Comparison of ENCODE assay signal across 16 cellular contexts in the genomic region with DNA sequence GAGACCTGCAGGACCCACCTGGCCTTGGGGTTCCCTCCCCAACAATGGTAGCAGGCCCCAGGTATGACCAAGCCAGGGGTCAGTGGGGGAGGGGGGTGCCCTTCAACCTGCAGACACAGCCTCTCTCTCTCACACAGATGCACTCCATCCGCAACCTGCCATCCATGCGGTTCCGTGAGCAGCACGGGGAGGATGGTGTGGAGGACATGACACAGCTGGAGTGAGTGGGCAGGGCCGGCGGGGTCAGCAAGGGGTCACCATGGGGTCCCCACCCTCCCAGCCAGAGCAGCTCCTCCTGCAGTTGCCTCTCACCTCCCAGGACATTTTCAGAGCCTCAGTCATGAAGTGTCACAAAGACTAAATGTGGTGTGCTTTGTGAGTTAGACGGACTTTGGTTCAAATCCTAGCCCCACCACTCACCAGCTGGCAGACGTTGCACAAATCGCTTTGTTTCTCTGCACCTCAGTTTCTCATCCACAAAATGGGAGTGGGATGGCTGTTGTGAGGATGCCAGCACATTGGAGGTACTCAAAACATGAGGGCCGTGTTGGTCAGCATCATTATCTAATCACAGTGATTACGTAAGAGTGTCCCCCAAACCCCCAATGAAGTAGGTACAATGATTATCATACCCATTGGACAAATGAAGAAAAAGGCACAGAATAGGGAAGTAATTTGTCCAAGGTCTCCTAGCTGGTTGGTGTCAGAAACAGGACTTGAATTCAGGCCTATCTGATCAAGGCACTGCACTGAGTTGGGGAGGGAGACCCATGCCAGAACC. TPM values are rescaled to one million over a fixed set of nuclear protein-coding genes. Genes with fewer than 3 reads are reported as not detected.
A peak's percentile ranks its signal among the peaks of the same experiment; 100 is the strongest.
DNase-seq lines count a peak whose midpoint lies in the region; ATAC-seq, FAIRE-seq and TF ChIP-seq lines count a peak whose summit lies in the region.
"Had no signal": no experiment of that assay in that cellular context is flagged by ENCODE, and none has a peak within 500 bp of the region (broad histone marks: within the 10 kb centered on the region; RNA-seq: fewer than 3 reads in every experiment).

No MANE protein-coding gene starts in this region.

- H2BK12ac ChIP-seq in trophoblast cell (ENCODE audit: low read length): no peak overlapping the region

- peaks cover 0 to 12% of the 10 kb centered on the region in 2 experiments; a peak in 2 of 5 replicates for H3K27me3 ChIP-seq in K562 (ENCODE audit: control insufficient read depth in 2 of 2, insufficient read depth in 2 of 2, low read length in 2 of 2)
- H3K27me3 ChIP-seq in trophoblast cell (ENCODE audit: insufficient read depth, low read length): no peaks in the 10 kb centered on the region
- H3K27me3 ChIP-seq: BLaER1 had no signal

- H3K79me2 ChIP-seq in K562 (ENCODE audit: control insufficient read depth, insufficient read depth, low read length) (no peaks in the 10 kb centered on the region), trophoblast cell (ENCODE audit: control insufficient read depth, insufficient read depth, low read length, poor library complexity) (no peaks in the 10 kb centered on the region)

- no peak overlapping the region for H2AFZ ChIP-seq in K562 (ENCODE audit: low read depth, low read length)
- H2AFZ ChIP-seq in trophoblast cell (ENCODE audit: insufficient read depth, low read length, poor library complexity): no peak overlapping the region

- no peak for TF ChIP-seq CTCF in K562 (IDR thresholded peaks at IDR 0.05 in 2 of 3, conservative IDR thresholded peaks at IDR 0.05 in 1 of 3; ENCODE audit: insufficient read depth in 2 of 3, low read depth in 1 of 3, low read length in 3 of 3)
- TF ChIP-seq CTCF in fibroblast of villous mesenchyme (IDR thresholded peaks at IDR 0.05; ENCODE audit: insufficient read depth, low read depth, low read length): no peak

- no peak overlapping the region for H4K91ac ChIP-seq in trophoblast cell (ENCODE audit: low read depth, low read length)

- H3K4me1 ChIP-seq in K562 (replicated peaks in 1 of 2; ENCODE audit: control insufficient read depth in 2 of 2, insufficient read depth in 2 of 2, low read length in 2 of 2): peaks cover 0 to 8% of the 10 kb centered on the region in 2 experiments; a peak in 1 of 5 replicates
- H3K4me1 ChIP-seq in trophoblast cell (ENCODE audit: control insufficient read depth in 1 of 2, insufficient read depth in 2 of 2, low read length in 2 of 2): no peaks in the 10 kb centered on the region
- H3K4me1 ChIP-seq: BLaER1 had no signal

- H3K9me3 ChIP-seq in K562 (replicated peaks; ENCODE audit: control insufficient read depth, insufficient read depth, low read depth, low read length): no peaks in the 10 kb centered on the region
- peaks cover 10% of the 10 kb centered on the region for H3K9me3 ChIP-seq in trophoblast cell (ENCODE audit: insufficient read depth, low read depth, low read length)

- H3K23ac ChIP-seq in trophoblast cell (ENCODE audit: low read length): no peak overlapping the region

- intact Hi-C loops in K562 (cut with micrococcal nuclease): no loop called here

- no peak overlapping the region for H4K8ac ChIP-seq in trophoblast cell (ENCODE audit: low read depth, low read length)

- TF ChIP-seq RAD21 in K562 (CRISPR knock-in tag; conservative IDR thresholded peaks at IDR 0.05 in 1 of 2, IDR thresholded peaks at IDR 0.05 in 1 of 2): no peak

- H3K9me1 ChIP-seq in K562 (ENCODE audit: control insufficient read depth, insufficient read depth, low read length): no peaks in the 10 kb centered on the region

- no peak for TF ChIP-seq EP300 in K562 (IDR thresholded peaks at IDR 0.05; ENCODE audit: low read length)

- no peak for TF ChIP-seq POLR2A in K562 (conservative IDR thresholded peaks at IDR 0.05)

- no peak overlapping the region for H3K4me2 ChIP-seq in K562 (ENCODE audit: insufficient read depth, low read length)
- H3K4me2 ChIP-seq in trophoblast cell (ENCODE audit: low read length): no peak overlapping the region
- H3K4me2 ChIP-seq: BLaER1 had no signal

- H3K18ac ChIP-seq in trophoblast cell (ENCODE audit: low read length): no peak overlapping the region

- H3K4ac ChIP-seq in trophoblast cell (ENCODE audit: low read depth, low read length): no peak overlapping the region

- no peaks in the 10 kb centered on the region for H3K79me1 ChIP-seq in trophoblast cell (ENCODE audit: low read length)

- no peak overlapping the region for H3K14ac ChIP-seq in trophoblast cell (ENCODE audit: low read length)

- H4K20me1 ChIP-seq in K562 (replicated peaks; ENCODE audit: control insufficient read depth, insufficient read depth, low read length): no peaks in the 10 kb centered on the region
- H4K20me1 ChIP-seq: BLaER1 had no signal

- H3K4me3 ChIP-seq in K562: no peak overlapping the region
- H3K4me3 ChIP-seq in fibroblast of villous mesenchyme (ENCODE audit: low read depth, low read length): no peak overlapping the region
- peak overlapping the region; percentile 18 for H3K4me3 ChIP-seq in trophoblast cell (ENCODE audit: low read depth, low read length)
- H3K4me3 ChIP-seq: BLaER1 had no signal

- POLR2A ChIA-PET in K562 (lab: Yijun Ruan, JAX): interaction anchor here (0.7 to 1.1 kb wide), 2 partner anchors 10 to 122 kb away, joined by 3 read pairs; no protein-coding TSS in a partner anchor

- CTCF ChIA-PET in K562 (lab: Yijun Ruan, JAX; ENCODE audit: low intra/inter-chr PET ratio): no interaction called here

- no peak overlapping the region for H2BK5ac ChIP-seq in trophoblast cell (ENCODE audit: low read depth, low read length, poor library complexity)

- no TSS peak for BruUV-seq in K562 (replicated peaks; lab: Mats Ljungman, UMichigan)

- H3K36me3 ChIP-seq in K562 (ENCODE audit: control insufficient read depth, insufficient read depth, low read length): no peaks in the 10 kb centered on the region
- no peaks in the 10 kb centered on the region for H3K36me3 ChIP-seq in trophoblast cell (ENCODE audit: control insufficient read depth in 1 of 2, insufficient read depth in 2 of 2, low read length in 2 of 2)
- H3K36me3 ChIP-seq: BLaER1 had no signal

- DNase-seq in HTR-8/SVneo (ENCODE audit: insufficient read length, low spot score) (no peak), K562 (ENCODE audit: extremely low read depth in 1 of 4, low spot score in 3 of 4) (peak in 3 of 4 experiments; percentile 25 to 42 (median 32)), fibroblast of villous mesenchyme (ENCODE audit: low read depth) (peak; percentile 55), trophoblast cell (no peak), SIG-M5 (lab: John Stamatoyannopoulos, UW) (no peak), SIG-M5 treated with dmso at 0.1 percent for 504 hours (lab: John Stamatoyannopoulos, UW; ENCODE audit: unreplicated experiment) (no peak)
- DNase-seq: 8988T; CD4-positive, alpha-beta memory T cell; DMS79 treated with DMSO at 0.1 percent for 48 hours; GF-D8; HCEC 1CT had no signal

- in situ Hi-C loops in K562 (cut with MboI): no loop called here

- ATAC-seq in K562 (peak; percentile 28; the same call in 1 of the 3 replicates), GM21737 (IDR thresholded peaks at IDR 0.05; ENCODE audit: unreplicated experiment) (no peak)

- H2BK120ac ChIP-seq in trophoblast cell (ENCODE audit: insufficient read depth, low read length, poor library complexity): no peak overlapping the region

- H3K9ac ChIP-seq in K562 (ENCODE audit: insufficient read depth in 1 of 2, low read depth in 2 of 2, low read length in 2 of 2): no peak overlapping the region
- no peak overlapping the region for H3K9ac ChIP-seq in trophoblast cell (ENCODE audit: low read length)
- H3K9ac ChIP-seq: BLaER1 had no signal

- no peak overlapping the region for H2AK5ac ChIP-seq in trophoblast cell (ENCODE audit: low read length)

- WGBS in K562 (ENCODE audit: insufficient coverage, low coverage, missing lambda C conversion rate): 10% methylated on average over 10 of the region's 11 CpGs
- WGBS in trophoblast cell (ENCODE audit: extremely low coverage, insufficient coverage, insufficient read length): no CpG with 5 or more reads among the region's 11 CpGs

- no peak overlapping the region for H4K12ac ChIP-seq in trophoblast cell (ENCODE audit: low read depth, low read length)

- H3K27ac ChIP-seq in K562 (ENCODE audit: extremely low read depth, low read depth, low read length) (no peak overlapping the region), trophoblast cell (ENCODE audit: low read depth, low read length) (no peak overlapping the region)
- H3K27ac ChIP-seq: BLaER1, HL-60 had no signal

- FAIRE-seq in HTR-8/SVneo (lab: Jason Lieb, UNC): peak; percentile 31
- no peak for FAIRE-seq in K562 (lab: Jason Lieb, UNC)
- FAIRE-seq: H54 had no signal

RNA-seq across cellular contexts. Expression of a gene that starts 16.0 kb away (rescaled TPM):
- total RNA-seq in K562 (2011; cell fraction: chromatin; rRNA removed; ENCODE audit: low replicate concordance): 2.5 and 4.5 TPM in 2 replicates
- total RNA-seq in K562 (2011; cell fraction: nucleolus; rRNA removed): 3.2 TPM in 2 replicates
- 1.9 and 2.8 TPM in 2 replicates for total RNA-seq in K562 (2011; cell fraction: nucleoplasm; rRNA removed)
- total RNA-seq in K562 (2014; rRNA removed) (0.04 and 0.05 TPM in 2 replicates), K562 (2014; rRNA removed; fragmentation: Illumina TruSeq; extraction: Trizol) (0.10 and 0.11 TPM in 2 replicates), K562 (2015; rRNA removed; fragmentation: Illumina TruSeq; extraction: Trizol) (0.07 TPM in 1 of 2 replicates, not detected in the other), K562 (2021) (0.18 and 0.47 TPM in 2 replicates), fibroblast of villous mesenchyme (0.43 and 0.97 TPM in 2 replicates)
- polyA plus RNA-seq in K562 (2011; rRNA removed) (0.88 and 1.1 TPM in 2 replicates), K562 (2014; fragmentation: Illumina TruSeq; extraction: Trizol) (0.39 and 0.40 TPM in 2 replicates), K562 (2014; fragmentation: Nextera tagmentation; extraction: Ambion mirVana) (under 1 TPM in 1 of 2 experiments, not detected in 1; 0.11 TPM), K562 (2014; rRNA removed) (0.19 and 1.1 TPM in 2 replicates)
- 0.91 and 1.2 TPM in 2 replicates for polyA plus RNA-seq in K562 (2011; cell fraction: cytosol; rRNA removed)
- 4.6 and 6.4 TPM in 2 replicates for polyA plus RNA-seq in K562 (2011; cell fraction: nucleus; rRNA removed)
- 0.36 and 0.96 TPM in 2 replicates for polyA plus RNA-seq in K562 (2012)
- polyA minus RNA-seq in K562 (2011; rRNA and poly(A)+ RNA removed): 0.27 and 0.32 TPM in 2 replicates
- 0.46 and 0.67 TPM in 2 replicates for polyA minus RNA-seq in K562 (2011; cell fraction: cytosol; rRNA and poly(A)+ RNA removed)
- polyA minus RNA-seq in K562 (2011; cell fraction: nucleus; rRNA and poly(A)+ RNA removed): 0.89 and 1.2 TPM in 2 replicates
- 0.43 and 0.56 TPM in 2 replicates for polyA plus RNA-seq in trophoblast cell (2013)
- total RNA-seq: HT1080 had no signal

RNA-seq across cellular contexts. Expression of a gene that starts 36.8 kb away (rescaled TPM):
- 53.7 and 130 TPM in 2 replicates for total RNA-seq in K562 (2011; cell fraction: chromatin; rRNA removed; ENCODE audit: low replicate concordance)
- 88.3 and 90.6 TPM in 2 replicates for total RNA-seq in K562 (2011; cell fraction: nucleolus; rRNA removed)
- total RNA-seq in K562 (2011; cell fraction: nucleoplasm; rRNA removed): 71.2 and 72.4 TPM in 2 replicates
- total RNA-seq in K562 (2014; rRNA removed): 30.5 and 43.1 TPM in 2 replicates
- 18.0 and 19.3 TPM in 2 replicates for total RNA-seq in K562 (2014; rRNA removed; fragmentation: Illumina TruSeq; extraction: Trizol)
- 29.1 and 30.2 TPM in 2 replicates for total RNA-seq in K562 (2015; rRNA removed; fragmentation: Illumina TruSeq; extraction: Trizol)
- total RNA-seq in K562 (2021): 36.7 and 37.9 TPM in 2 replicates
- polyA plus RNA-seq in K562 (2011; rRNA removed): 19.0 and 25.2 TPM in 2 replicates
- 21.7 and 32.1 TPM in 2 replicates for polyA plus RNA-seq in K562 (2011; cell fraction: cytosol; rRNA removed)
- polyA plus RNA-seq in K562 (2011; cell fraction: nucleus; rRNA removed): 65.6 and 92.4 TPM in 2 replicates
- polyA plus RNA-seq in K562 (2012): 24.0 and 30.6 TPM in 2 replicates
- 29.7 and 34.7 TPM in 2 replicates for polyA plus RNA-seq in K562 (2014; fragmentation: Illumina TruSeq; extraction: Trizol)
- 10 to 100 TPM in 1 of 2 experiments, 1 to 10 TPM in 1; 6.6 to 16.4 TPM for polyA plus RNA-seq in K562 (2014; fragmentation: Nextera tagmentation; extraction: Ambion mirVana)
- polyA plus RNA-seq in K562 (2014; rRNA removed): 26.1 and 27.5 TPM in 2 replicates
- polyA minus RNA-seq in K562 (2011; rRNA and poly(A)+ RNA removed): 21.8 and 30.6 TPM in 2 replicates
- polyA minus RNA-seq in K562 (2011; cell fraction: cytosol; rRNA and poly(A)+ RNA removed): 21.8 and 23.7 TPM in 2 replicates
- polyA minus RNA-seq in K562 (2011; cell fraction: nucleus; rRNA and poly(A)+ RNA removed): 34.2 and 38.4 TPM in 2 replicates
- 30.3 and 33.2 TPM in 2 replicates for total RNA-seq in fibroblast of villous mesenchyme
- polyA plus RNA-seq in trophoblast cell (2013): 26.8 and 27.0 TPM in 2 replicates

RNA-seq across cellular contexts. Expression of a gene that starts 59.1 kb away (rescaled TPM):
- 13.7 and 27.0 TPM in 2 replicates for total RNA-seq in K562 (2011; cell fraction: chromatin; rRNA removed; ENCODE audit: low replicate concordance)
- total RNA-seq in K562 (2011; cell fraction: nucleolus; rRNA removed): 25.8 and 27.0 TPM in 2 replicates
- total RNA-seq in K562 (2011; cell fraction: nucleoplasm; rRNA removed): 21.0 and 29.0 TPM in 2 replicates
- 49.2 and 63.0 TPM in 2 replicates for total RNA-seq in K562 (2014; rRNA removed)
- total RNA-seq in K562 (2014; rRNA removed; fragmentation: Illumina TruSeq; extraction: Trizol): 34.6 and 37.5 TPM in 2 replicates
- 46.6 and 47.4 TPM in 2 replicates for total RNA-seq in K562 (2015; rRNA removed; fragmentation: Illumina TruSeq; extraction: Trizol)
- 70.0 and 73.8 TPM in 2 replicates for total RNA-seq in K562 (2021)
- 51.7 and 52.6 TPM in 2 replicates for polyA plus RNA-seq in K562 (2011; rRNA removed)
- 72.8 and 75.5 TPM in 2 replicates for polyA plus RNA-seq in K562 (2011; cell fraction: cytosol; rRNA removed)
- 25.7 and 27.6 TPM in 2 replicates for polyA plus RNA-seq in K562 (2011; cell fraction: nucleus; rRNA removed)
- 30.7 and 36.5 TPM in 2 replicates for polyA plus RNA-seq in K562 (2012)
- polyA plus RNA-seq in K562 (2014; fragmentation: Illumina TruSeq; extraction: Trizol): 47.2 and 52.2 TPM in 2 replicates
- 10 to 100 TPM; 11.4 to 18.0 TPM for polyA plus RNA-seq in K562 (2014; fragmentation: Nextera tagmentation; extraction: Ambion mirVana)
- 38.4 and 48.0 TPM in 2 replicates for polyA plus RNA-seq in K562 (2014; rRNA removed)
- 59.1 and 79.4 TPM in 2 replicates for polyA minus RNA-seq in K562 (2011; rRNA and poly(A)+ RNA removed)
- 74.9 and 81.0 TPM in 2 replicates for polyA minus RNA-seq in K562 (2011; cell fraction: cytosol; rRNA and poly(A)+ RNA removed)
- 12.4 and 19.2 TPM in 2 replicates for polyA minus RNA-seq in K562 (2011; cell fraction: nucleus; rRNA and poly(A)+ RNA removed)
- total RNA-seq in fibroblast of villous mesenchyme: 113 and 144 TPM in 2 replicates
- polyA plus RNA-seq in trophoblast cell (2013): 69.9 and 71.0 TPM in 2 replicates

Comparison
In these comparisons a context has a peak if more than half of its experiments do, and no peak if none do; other contexts are left out.
1. DNase-seq: peak in K562 (3 of 4) and fibroblast of villous mesenchyme (single experiment); none in HTR-8/SVneo (single experiment), trophoblast cell (0 of 2), SIG-M5 (single experiment) and SIG-M5 treated with dmso at 0.1 percent for 504 hours (single experiment).